Comparison of ENCODE assay signal across 10 cellular contexts in genomic region chr16:10939649-10940206, GRCh38. TPM values are rescaled to one million over a fixed set of nuclear protein-coding genes. Genes with fewer than 3 reads are reported as not detected.
DNase-seq lines count a peak whose midpoint lies in the region; ATAC-seq and TF ChIP-seq lines count a peak whose summit lies in the region.
"Had no signal": no experiment of that assay in that cellular context is flagged by ENCODE, and none has a peak within 500 bp of the region (broad histone marks: within the 10 kb centered on the region; RNA-seq: fewer than 3 reads in every experiment).

No MANE protein-coding gene starts in this region.

- H3K4ac ChIP-seq in neuronal stem cell (ENCODE audit: low read length), result no peak overlapping the region

- peaks cover 10% of the 10 kb centered on the region for H3K79me1 ChIP-seq in neuronal stem cell (ENCODE audit: low read depth, low read length)

- no peak overlapping the region for H2AK5ac ChIP-seq in neuronal stem cell (ENCODE audit: low read depth, low read length)

- H3K9ac ChIP-seq in adipocyte (ENCODE audit: low read length), result peak overlapping the region; percentile 89
- H3K9ac ChIP-seq in neuronal stem cell (ENCODE audit: low read depth, low read length, poor library complexity), result no peak overlapping the region

- WGBS in right lobe of liver (ENCODE audit: insufficient coverage, low coverage, low lambda C conversion rate, missing lambda C conversion rate), result 51% methylated on average over 5 of the region's 7 CpGs
- WGBS in neuronal stem cell (ENCODE audit: extremely low coverage in 2 of 2, insufficient read length in 2 of 2, insufficient replicate concordance in 1 of 2), 2 donors, result no CpG with 5 or more reads among the region's 7 CpGs

- H3K36me3 ChIP-seq in adipocyte (ENCODE audit: control insufficient read depth, insufficient read depth, low read length, severe bottlenecking), result no peaks in the 10 kb centered on the region
- no peaks in the 10 kb centered on the region for H3K36me3 ChIP-seq in right lobe of liver
- H3K36me3 ChIP-seq in tibial artery, result no peaks in the 10 kb centered on the region
- peaks cover 2 to 49% of the 10 kb centered on the region in 2 donors for H3K36me3 ChIP-seq in neuronal stem cell (replicated peaks in 1 of 2; ENCODE audit: control insufficient read depth in 2 of 2, insufficient read depth in 2 of 2, low read length in 2 of 2)

- H2AFZ ChIP-seq in neuronal stem cell (ENCODE audit: low read length), result no peak overlapping the region

- H3K4me1 ChIP-seq in adipocyte (ENCODE audit: control insufficient read depth, insufficient read depth, low read length) (peaks cover 78% of the 10 kb centered on the region), right lobe of liver (peaks cover 0 to 76% (median 28%) of the 10 kb centered on the region in 4 donors), tibial artery (peaks cover 0 to 84% (median 74%) of the 10 kb centered on the region in 4 donors), neuronal stem cell (ENCODE audit: control insufficient read depth in 2 of 2, insufficient read depth in 1 of 2, low read depth in 1 of 2, low read length in 2 of 2) (peaks cover 16 to 22% of the 10 kb centered on the region in 2 donors)

- H3K4me2 ChIP-seq in neuronal stem cell (ENCODE audit: insufficient read depth, low read length, poor library complexity, severe bottlenecking), result no peak overlapping the region

- no peak for DNase-seq in activated naive CD4-positive, alpha-beta T cell treated with anti-CD3 and anti-CD28 coated beads, Interleukin-2, amount 10 ng/mL, durations not matched to agents 7 days and 5 days
- DNase-seq in activated naive CD4-positive, alpha-beta T cell treated with anti-CD3 and anti-CD28 coated beads, Interleukin-2, amount 50 U/mL, for 16 hours, result no peak
- DNase-seq in adipocyte (ENCODE audit: low read depth) (no peak), right lobe of liver (no peak), tibial artery (no peak), neuronal stem cell (ENCODE audit: low spot score) (no peak)
- DNase-seq in stimulated activated naive CD4-positive, alpha-beta T cell treated with Interleukin-2 at 50 U/mL for 16 hours (lab: John Stamatoyannopoulos, UW), result no peak
- DNase-seq in effector CD8-positive, alpha-beta T cell (lab: John Stamatoyannopoulos, UW), result no peak
- DNase-seq: NCI-H2171 treated with DMSO at 0.1 percent for 48 hours; stimulated activated naive CD4-positive, alpha-beta T cell had no signal

- H3K18ac ChIP-seq in neuronal stem cell (ENCODE audit: low read length), result no peak overlapping the region

- no peaks in the 10 kb centered on the region for H3K9me3 Mint-ChIP-seq in activated naive CD4-positive, alpha-beta T cell treated with anti-CD3 and anti-CD28 coated beads, Interleukin-2, amount 10 ng/mL, durations not matched to agents 7 days and 5 days

- H3K27me3 ChIP-seq in adipocyte (replicated peaks; ENCODE audit: control insufficient read depth, insufficient read depth, low read length), result no peaks in the 10 kb centered on the region
- no peaks in the 10 kb centered on the region for H3K27me3 ChIP-seq in right lobe of liver
- H3K27me3 ChIP-seq in tibial artery, result no peaks in the 10 kb centered on the region
- peaks cover 0 to 3% (median 0%) of the 10 kb centered on the region in 3 experiments for H3K27me3 ChIP-seq in neuronal stem cell (ENCODE audit: control insufficient read depth in 3 of 3, insufficient read depth in 3 of 3, low read depth in 1 of 3, low read length in 3 of 3)

- H3K27ac ChIP-seq in right lobe of liver (peak overlapping the region; percentile 9 to 71 (median 49)), tibial artery (peak overlapping the region; percentile 87 to 90), neuronal stem cell (replicated peaks; ENCODE audit: low read length) (no peak overlapping the region)

- no peak overlapping the region for H4K8ac ChIP-seq in neuronal stem cell (ENCODE audit: low read depth, low read length)

- no peak for TF ChIP-seq POLR2A in right lobe of liver (IDR thresholded peaks at IDR 0.05)

- no peak overlapping the region for H2BK12ac ChIP-seq in neuronal stem cell (ENCODE audit: low read length)

- H2BK5ac ChIP-seq in neuronal stem cell (ENCODE audit: low read length), result no peak overlapping the region

- H3K27me3 Mint-ChIP-seq in activated naive CD4-positive, alpha-beta T cell treated with anti-CD3 and anti-CD28 coated beads, Interleukin-2, amount 10 ng/mL, durations not matched to agents 7 days and 5 days, result peaks cover 3% of the 10 kb centered on the region

- H3K14ac ChIP-seq in neuronal stem cell (ENCODE audit: low read length), result no peak overlapping the region

- no peak overlapping the region for H2BK120ac ChIP-seq in neuronal stem cell (ENCODE audit: low read depth, low read length)

- peak overlapping the region; percentile 20 for H3K27ac Mint-ChIP-seq in activated naive CD4-positive, alpha-beta T cell treated with anti-CD3 and anti-CD28 coated beads, Interleukin-2, amount 10 ng/mL, durations not matched to agents 7 days and 5 days

- H3K9me3 ChIP-seq in adipocyte (ENCODE audit: control insufficient read depth, low read length) (no peaks in the 10 kb centered on the region), right lobe of liver (no peaks in the 10 kb centered on the region), tibial artery (no peaks in the 10 kb centered on the region), neuronal stem cell (replicated peaks in 1 of 2; ENCODE audit: control insufficient read depth in 2 of 2, insufficient read depth in 1 of 2, low read depth in 1 of 2, low read length in 2 of 2) (no peaks in the 10 kb centered on the region)

- CTCF ChIA-PET in activated naive CD4-positive, alpha-beta T cell treated with anti-CD3 and anti-CD28 coated beads, Interleukin-2, amount 10 ng/mL, durations not matched to agents 7 days and 5 days (lab: Charles Lee), result interaction anchor here (0.8 kb wide), 1 partner anchor 14 kb away, joined by 3 read pairs; no protein-coding TSS in a partner anchor

- H3K4me3 Mint-ChIP-seq in activated naive CD4-positive, alpha-beta T cell treated with anti-CD3 and anti-CD28 coated beads, Interleukin-2, amount 10 ng/mL, durations not matched to agents 7 days and 5 days, result peak overlapping the region; percentile 88

- peaks cover 81% of the 10 kb centered on the region for H3K4me1 Mint-ChIP-seq in activated naive CD4-positive, alpha-beta T cell treated with anti-CD3 and anti-CD28 coated beads, Interleukin-2, amount 10 ng/mL, durations not matched to agents 7 days and 5 days

- peak overlapping the region; percentile 93 for H3K4me3 ChIP-seq in adipocyte (ENCODE audit: low read length)
- H3K4me3 ChIP-seq in right lobe of liver, result peak overlapping the region; percentile 70 to 75 (median 73)
- H3K4me3 ChIP-seq in tibial artery, result peak overlapping the region; percentile 95 to 96
- H3K4me3 ChIP-seq in neuronal stem cell (ENCODE audit: low read length in 2 of 2), result peak overlapping the region in 1 of 2 donors; percentile 60

- H3K23ac ChIP-seq in neuronal stem cell (ENCODE audit: low read depth, low read length, poor library complexity), result no peak overlapping the region

- ATAC-seq in right lobe of liver, result no peak

- TF ChIP-seq CTCF in right lobe of liver (IDR thresholded peaks at IDR 0.05) (no peak), tibial artery (IDR thresholded peaks at IDR 0.05) (no peak)

- no peak overlapping the region for H4K91ac ChIP-seq in neuronal stem cell (ENCODE audit: low read depth, low read length, poor library complexity)

- intact Hi-C loops in right lobe of liver (cut with DNase I), result no loop called here
- intact Hi-C loops in tibial artery (cut with DNase I; ENCODE audit: low total_unique reads), result no loop called here

- peaks cover 36% of the 10 kb centered on the region for H3K36me3 Mint-ChIP-seq in activated naive CD4-positive, alpha-beta T cell treated with anti-CD3 and anti-CD28 coated beads, Interleukin-2, amount 10 ng/mL, durations not matched to agents 7 days and 5 days

- no peak overlapping the region for H2BK15ac ChIP-seq in neuronal stem cell (ENCODE audit: low read length)

RNA-seq across cellular contexts. Expression of gene DEXI, which starts 2.5 kb away (rescaled TPM):
- 10 to 100 TPM; 35.8 to 93.8 (median 54.1) TPM for total RNA-seq in right lobe of liver
- 25.2 TPM for polyA plus RNA-seq in neuronal stem cell (2013, experiment 1 of 2)
- polyA plus RNA-seq in neuronal stem cell (2013, experiment 2 of 2), result 25.3 TPM

RNA-seq across cellular contexts. Expression of gene CLEC16A, which starts 4.6 kb away (rescaled TPM):
- total RNA-seq in right lobe of liver, result 10 to 100 TPM; 15.2 to 25.9 (median 19.8) TPM
- polyA plus RNA-seq in neuronal stem cell (2013, experiment 1 of 2), result 7.1 TPM
- polyA plus RNA-seq in neuronal stem cell (2013, experiment 2 of 2), result 6.7 TPM
